Comparison of ENCODE assay signal across 15 cellular contexts in the genomic region with DNA sequence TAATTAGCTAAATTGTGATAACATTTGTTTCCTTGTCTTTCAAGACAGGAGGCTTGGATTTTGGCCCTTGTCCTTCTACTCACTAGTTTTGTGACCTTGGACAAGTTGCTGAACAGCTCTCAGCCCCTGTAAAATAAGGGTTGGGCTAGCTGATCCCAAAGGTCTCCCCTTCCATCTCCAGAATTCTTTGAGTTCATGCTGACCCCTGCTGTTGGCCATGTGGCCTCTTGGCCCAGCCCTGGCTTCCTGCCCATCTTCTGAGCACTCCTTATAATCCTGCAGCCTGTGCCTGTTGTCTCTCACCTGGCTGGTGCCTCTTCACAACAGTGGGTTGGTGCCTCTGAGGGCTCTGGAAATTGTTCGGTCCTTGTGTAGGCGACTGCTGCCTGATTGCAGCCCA. TPM values are rescaled to one million over a fixed set of nuclear protein-coding genes. Genes with fewer than 3 reads are reported as not detected.
DNase-seq lines count a peak whose midpoint lies in the region; FAIRE-seq and TF ChIP-seq lines count a peak whose summit lies in the region.
"Had no signal": no experiment of that assay in that cellular context is flagged by ENCODE, and none has a peak within 500 bp of the region (broad histone marks: within the 10 kb centered on the region; RNA-seq: fewer than 3 reads in every experiment).

No MANE protein-coding gene starts in this region.

- TF ChIP-seq CTCF in astrocyte (IDR thresholded peaks at IDR 0.05; ENCODE audit: insufficient read depth, low read depth, low read length) = no peak

- H3K27me3 ChIP-seq in astrocyte (ENCODE audit: insufficient read depth, low read length) = no peaks in the 10 kb centered on the region

- peaks cover 10% of the 10 kb centered on the region for H3K36me3 Mint-ChIP-seq in astrocyte (ENCODE audit: low read depth, unreplicated experiment)
- H3K36me3 Mint-ChIP-seq: activated naive CD4-positive, alpha-beta T cell treated with anti-CD3 and anti-CD28 coated beads, Interleukin-2, amount 10 ng/mL, durations not matched to agents 7 days and 5 days had no signal

- H3K27ac ChIP-seq in astrocyte (ENCODE audit: low read depth, low read length) = no peak overlapping the region

- no peak overlapping the region for H3K9ac ChIP-seq in astrocyte (ENCODE audit: low read length)

- H3K36me3 ChIP-seq in astrocyte (ENCODE audit: insufficient read depth, low read length) = no peaks in the 10 kb centered on the region

- H2AFZ ChIP-seq in astrocyte (ENCODE audit: low read depth, low read length) = no peak overlapping the region

- H3K4me3 ChIP-seq in astrocyte (ENCODE audit: insufficient read depth, low read depth, low read length) = no peak overlapping the region

- peak overlapping the region; percentile 40 for H3K4me3 Mint-ChIP-seq in astrocyte (ENCODE audit: unreplicated experiment)
- H3K4me3 Mint-ChIP-seq: activated naive CD4-positive, alpha-beta T cell treated with anti-CD3 and anti-CD28 coated beads, Interleukin-2, amount 10 ng/mL, durations not matched to agents 7 days and 5 days; neural crest cell had no signal

- FAIRE-seq in astrocyte (lab: Jason Lieb, UNC) = no peak
- FAIRE-seq: colon had no signal

- H3K27me3 Mint-ChIP-seq in astrocyte (ENCODE audit: low read depth, unreplicated experiment) = no peaks in the 10 kb centered on the region
- H3K27me3 Mint-ChIP-seq: activated naive CD4-positive, alpha-beta T cell treated with anti-CD3 and anti-CD28 coated beads, Interleukin-2, amount 10 ng/mL, durations not matched to agents 7 days and 5 days had no signal

- peak overlapping the region; percentile 32 for H3K4me2 ChIP-seq in astrocyte (ENCODE audit: low read length)

- peaks cover 50% of the 10 kb centered on the region for H4K20me1 ChIP-seq in astrocyte (ENCODE audit: insufficient read depth, low read length)

- H3K27ac Mint-ChIP-seq in astrocyte (ENCODE audit: unreplicated experiment) = no peak overlapping the region
- H3K27ac Mint-ChIP-seq: activated naive CD4-positive, alpha-beta T cell treated with anti-CD3 and anti-CD28 coated beads, Interleukin-2, amount 10 ng/mL, durations not matched to agents 7 days and 5 days had no signal

- H3K4me1 Mint-ChIP-seq in astrocyte (ENCODE audit: low read depth, unreplicated experiment) = peaks cover 16% of the 10 kb centered on the region
- H3K4me1 Mint-ChIP-seq: activated naive CD4-positive, alpha-beta T cell treated with anti-CD3 and anti-CD28 coated beads, Interleukin-2, amount 10 ng/mL, durations not matched to agents 7 days and 5 days had no signal

- H3K4me1 ChIP-seq in astrocyte (ENCODE audit: insufficient read depth, low read length) = peaks cover 31% of the 10 kb centered on the region

- H3K9me3 ChIP-seq in astrocyte (ENCODE audit: insufficient read depth, low read depth, low read length) = no peaks in the 10 kb centered on the region

- DNase-seq in EH (ENCODE audit: low read depth) (peak; percentile 13), NCI-H146 treated with DMSO at 0.1 percent for 48 hours (lab: John Stamatoyannopoulos, UW; ENCODE audit: unreplicated experiment) (peak; percentile 23), astrocyte (ENCODE audit: low read depth) (no peak), myocyte (ENCODE audit: low read depth) (peak; percentile 48), foreskin melanocyte (no peak), NCI-H526 treated with DMSO at 0.1 percent for 48 hours (lab: John Stamatoyannopoulos, UW) (no peak), SIG-M5 (lab: John Stamatoyannopoulos, UW) (no peak)
- DNase-seq: activated naive CD4-positive, alpha-beta T cell treated with anti-CD3 and anti-CD28 coated beads, Interleukin-2, amount 10 ng/mL, durations not matched to agents 7 days and 5 days; COR-L47; kidney glomerular epithelial cell; NCI-H345; stimulated activated CD4-positive, alpha-beta T cell treated with anti-CD3 and anti-CD28 coated beads, Interleukin-2, amount 100 ng/mL, for 24 hours; SW 1271 had no signal

- H3K9me3 Mint-ChIP-seq in astrocyte (ENCODE audit: unreplicated experiment) = no peaks in the 10 kb centered on the region
- H3K9me3 Mint-ChIP-seq: activated naive CD4-positive, alpha-beta T cell treated with anti-CD3 and anti-CD28 coated beads, Interleukin-2, amount 10 ng/mL, durations not matched to agents 7 days and 5 days; neural crest cell had no signal

- peaks cover 65% of the 10 kb centered on the region for H3K79me2 ChIP-seq in astrocyte (ENCODE audit: insufficient read depth, low read length)

RNA-seq across cellular contexts. Expression of gene PTGFRN, which starts 10.1 kb away (rescaled TPM):
- 157 and 213 TPM in 2 replicates for total RNA-seq in astrocyte
- total RNA-seq in myocyte = 48.1 and 61.1 TPM in 2 replicates
- 49.9 TPM for polyA plus RNA-seq in myocyte (2012)

Comparison
In these comparisons a context has a peak if more than half of its experiments do, and no peak if none do; other contexts are left out.
1. DNase-seq: peak in EH (single experiment), NCI-H146 treated with DMSO at 0.1 percent for 48 hours (single experiment) and myocyte (single experiment); none in astrocyte (single experiment), foreskin melanocyte (single experiment), NCI-H526 treated with DMSO at 0.1 percent for 48 hours (single experiment) and SIG-M5 (single experiment).